Comparison of ENCODE assay signal across 21 cellular contexts in genomic region chr13:93967286-93967685, GRCh38.
A peak's percentile ranks its signal among the peaks of the same experiment; 100 is the strongest.
DNase-seq lines count a peak whose midpoint lies in the region; ATAC-seq and TF ChIP-seq lines count a peak whose summit lies in the region.
"Had no signal": no experiment of that assay in that cellular context is flagged by ENCODE, and none has a peak within 500 bp of the region (broad histone marks: within the 10 kb centered on the region; RNA-seq: fewer than 3 reads in every experiment).

No MANE protein-coding gene starts in this region.

- no peaks in the 10 kb centered on the region for H3K9me3 Mint-ChIP-seq in WTC11
- H3K9me3 Mint-ChIP-seq: CD4-positive, alpha-beta T cell; CD8-positive, alpha-beta memory T cell; H9 had no signal

- 92% methylated on average over 2 of the region's 2 CpGs for WGBS in SK-N-SH (ENCODE audit: low lambda C conversion rate)

- no peak overlapping the region for H3K4me3 Mint-ChIP-seq in WTC11
- H3K4me3 Mint-ChIP-seq: CD14-positive monocyte; CD4-positive, alpha-beta T cell; CD8-positive, alpha-beta memory T cell; H9 had no signal

- no peak overlapping the region for H3K27ac ChIP-seq in SK-N-SH (ENCODE audit: low read depth in 2 of 2, low read length in 1 of 2)
- H3K27ac ChIP-seq: A549; BLaER1 treated with 17β-estradiol and CSF1 and Interleukin-3, amounts not matched to agents 10 nM and 100 nM; GM23248 had no signal

- TF ChIP-seq EP300 in SK-N-SH (IDR thresholded peaks at IDR 0.05; ENCODE audit: borderline replicate concordance in 1 of 2, low read depth in 1 of 2, low read length in 1 of 2), result no peak

- TF ChIP-seq RAD21 in SK-N-SH (IDR thresholded peaks at IDR 0.05; ENCODE audit: low read length), result no peak

- H3K36me3 ChIP-seq in SK-N-SH (replicated peaks in 1 of 2; ENCODE audit: control insufficient read depth in 1 of 2, insufficient read depth in 2 of 2, low read length in 1 of 2), result no peaks in the 10 kb centered on the region
- H3K36me3 ChIP-seq: BE2C; BLaER1 treated with 17β-estradiol and CSF1 and Interleukin-3, amounts not matched to agents 10 nM and 100 nM had no signal

- POLR2A ChIA-PET in WTC11 (lab: Charles Lee) (no interaction called here), SK-N-SH (lab: Yijun Ruan, JAX) (no interaction called here)

- H3K27me3 ChIP-seq in SK-N-SH (ENCODE audit: insufficient read depth), result no peaks in the 10 kb centered on the region
- H3K27me3 ChIP-seq: BE2C; BLaER1 treated with 17β-estradiol and CSF1 and Interleukin-3, amounts not matched to agents 10 nM and 100 nM had no signal

- no peak overlapping the region for H3K4me2 ChIP-seq in SK-N-SH
- H3K4me2 ChIP-seq: A549; BLaER1 treated with 17β-estradiol and CSF1 and Interleukin-3, amounts not matched to agents 10 nM and 100 nM had no signal

- no peak overlapping the region for H2AFZ ChIP-seq in SK-N-SH (ENCODE audit: low read depth)
- H2AFZ ChIP-seq: GM23248 had no signal

- H3K27ac Mint-ChIP-seq in WTC11, result no peak overlapping the region
- H3K27ac Mint-ChIP-seq: CD14-positive monocyte; CD4-positive, alpha-beta T cell; CD8-positive, alpha-beta memory T cell; H9 had no signal

- peaks cover 4 to 6% of the 10 kb centered on the region in 2 experiments; a peak in 3 of 4 replicates for H3K4me1 ChIP-seq in SK-N-SH (ENCODE audit: control insufficient read depth in 1 of 2, insufficient read depth in 2 of 2, low read depth in 1 of 2, low read length in 1 of 2)
- H3K4me1 ChIP-seq: BLaER1 treated with 17β-estradiol and CSF1 and Interleukin-3, amounts not matched to agents 10 nM and 100 nM had no signal

- no peaks in the 10 kb centered on the region for H3K27me3 Mint-ChIP-seq in WTC11 (ENCODE audit: low read depth)

- TF ChIP-seq CTCF in WTC11 (IDR thresholded peaks at IDR 0.05), result no peak
- no peak for TF ChIP-seq CTCF in SK-N-SH (IDR thresholded peaks at IDR 0.05)

- peak; percentile 3 for DNase-seq in NCI-H146 (lab: John Stamatoyannopoulos, UW)
- no peak for DNase-seq in NCI-H146 treated with DMSO at 0.1 percent for 48 hours (lab: John Stamatoyannopoulos, UW; ENCODE audit: unreplicated experiment)
- peak; percentile 21 for DNase-seq in DMS53 treated with DMSO at 0.1 percent for 48 hours (lab: John Stamatoyannopoulos, UW; ENCODE audit: unreplicated experiment)
- DNase-seq in WTC11 (ENCODE audit: low spot score), result no peak
- DNase-seq in NCI-H2107 (lab: John Stamatoyannopoulos, UW), result no peak
- DNase-seq in SK-N-SH, result no peak
- DNase-seq: 8988T; ACHN; AML-193; BE2C; CD4-positive, alpha-beta T cell; CD8-positive, alpha-beta memory T cell; DMS 273 treated with DMSO at 0.1 percent for 48 hours; DND-41; GM23248; H9 had no signal

- no peaks in the 10 kb centered on the region for H3K9me3 ChIP-seq in SK-N-SH
- H3K9me3 ChIP-seq: A549; BE2C; BLaER1 treated with 17β-estradiol and CSF1 and Interleukin-3, amounts not matched to agents 10 nM and 100 nM had no signal

- H3K4me1 Mint-ChIP-seq in WTC11, result peaks cover 16% of the 10 kb centered on the region
- H3K4me1 Mint-ChIP-seq: CD14-positive monocyte; CD8-positive, alpha-beta memory T cell had no signal

- no peaks in the 10 kb centered on the region for H3K79me2 ChIP-seq in SK-N-SH (ENCODE audit: insufficient read depth)

- ATAC-seq in WTC11 (no peak), GM19397 (IDR thresholded peaks at IDR 0.05; ENCODE audit: unreplicated experiment) (no peak)
- ATAC-seq: A549, HCT116 had no signal

- CTCF ChIA-PET in WTC11 (lab: Charles Lee), result no interaction called here
- CTCF ChIA-PET in SK-N-SH (lab: Yijun Ruan, JAX), result interaction anchor here (0.8 kb wide), 1 partner anchor 13 kb away, joined by 3 read pairs; no protein-coding TSS in a partner anchor

- no peaks in the 10 kb centered on the region for H3F3A ChIP-seq in SK-N-SH (replicated peaks; ENCODE audit: insufficient read depth)

- no peaks in the 10 kb centered on the region for H3K36me3 Mint-ChIP-seq in WTC11
- H3K36me3 Mint-ChIP-seq: CD14-positive monocyte; CD8-positive, alpha-beta memory T cell had no signal

- no peak overlapping the region for H3K9ac ChIP-seq in SK-N-SH
- H3K9ac ChIP-seq: BLaER1 treated with 17β-estradiol and CSF1 and Interleukin-3, amounts not matched to agents 10 nM and 100 nM; GM23248 had no signal

- H3K4me3 ChIP-seq in SK-N-SH (ENCODE audit: low read depth in 2 of 2, low read length in 1 of 2), result no peak overlapping the region
- H3K4me3 ChIP-seq: A549; BLaER1 treated with 17β-estradiol and CSF1 and Interleukin-3, amounts not matched to agents 10 nM and 100 nM; GM23248 had no signal

- H4K20me1 ChIP-seq in SK-N-SH (ENCODE audit: insufficient read depth), result no peaks in the 10 kb centered on the region
- H4K20me1 ChIP-seq: BLaER1 treated with 17β-estradiol and CSF1 and Interleukin-3, amounts not matched to agents 10 nM and 100 nM had no signal

- H3K9me2 ChIP-seq in SK-N-SH, result no peaks in the 10 kb centered on the region

TF ChIP-seq in WTC11, 78 proteins besides CTCF, POLR2A, EP300 and RAD21:
- TF ChIP-seq STAT6 (CRISPR knock-in tag; conservative IDR thresholded peaks at IDR 0.05; ENCODE audit: low read depth), result no peak
- TF ChIP-seq GABPB1 (CRISPR knock-in tag; IDR thresholded peaks at IDR 0.05), result peak; percentile 28; the same call in 1 of the 2 replicates

TF ChIP-seq in SK-N-SH, 30 proteins besides CTCF, POLR2A, EP300 and RAD21:
- TF ChIP-seq MAX (IDR thresholded peaks at IDR 0.05; ENCODE audit: low read depth) (no peak), TAF1 (IDR thresholded peaks at IDR 0.05; ENCODE audit: borderline replicate concordance, low read depth, low read length) (no peak), JUND (IDR thresholded peaks at IDR 0.05) (no peak), FOXM1 (IDR thresholded peaks at IDR 0.05; ENCODE audit: low read depth) (no peak), EZH2phosphoT487 (IDR thresholded peaks at IDR 0.05; ENCODE audit: borderline replicate concordance, low read depth) (no peak), ELF1 (IDR thresholded peaks at IDR 0.05) (no peak)

Comparison
In these comparisons a context has a peak if more than half of its experiments do, and no peak if none do; other contexts are left out.
1. DNase-seq: peak in NCI-H146 (single experiment) and DMS53 treated with DMSO at 0.1 percent for 48 hours (single experiment); none in NCI-H146 treated with DMSO at 0.1 percent for 48 hours (single experiment), WTC11 (single experiment), NCI-H2107 (single experiment) and SK-N-SH (single experiment).